ENCODE assay signal across 13 cellular contexts in the genomic region with DNA sequence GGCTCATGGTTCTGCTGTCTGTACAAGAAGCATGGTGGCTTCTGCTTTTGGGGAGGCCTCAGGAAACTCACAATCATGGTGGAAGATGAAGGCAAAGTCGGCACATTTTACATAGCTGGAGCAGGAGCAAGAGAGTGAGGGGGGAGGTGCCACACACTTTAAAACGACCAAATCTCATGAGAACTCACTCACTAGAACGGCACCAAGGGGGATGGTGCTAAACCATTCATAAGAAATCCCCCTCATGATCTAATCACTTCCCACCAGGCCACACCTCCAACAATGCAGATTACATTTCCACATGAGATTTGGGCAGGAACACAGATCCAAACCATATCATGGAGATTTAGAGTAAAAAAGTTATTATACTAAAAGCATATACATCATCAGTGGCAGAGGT. TPM values are rescaled to one million over a fixed set of nuclear protein-coding genes. Genes with fewer than 3 reads are reported as not detected.
DNase-seq lines count a peak whose midpoint lies in the region; ATAC-seq and TF ChIP-seq lines count a peak whose summit lies in the region.
"Had no signal": no experiment of that assay in that cellular context is flagged by ENCODE, and none has a peak within 500 bp of the region (broad histone marks: within the 10 kb centered on the region; RNA-seq: fewer than 3 reads in every experiment).

No MANE protein-coding gene starts in this region.

- CTCF ChIA-PET in PC-3 (lab: Charles Lee) (interaction anchor here (0.6 kb wide), 1 partner anchor 76 kb away, joined by 3 read pairs; no protein-coding TSS in a partner anchor), T-cell (lab: Charles Lee) (interaction anchor here (0.8 to 1.5 kb wide), 3 partner anchors 11 to 947 kb away, joined by 3 to 15 read pairs (median 4); a partner anchor contains a TSS)
- CTCF ChIA-PET in CD8-positive, alpha-beta T cell (lab: Charles Lee) = no interaction called here

- H4K20me1 ChIP-seq in PC-3 (ENCODE audit: low read length) = no peaks in the 10 kb centered on the region

- H3K27me3 ChIP-seq in PC-3 (ENCODE audit: low read length) = 0 out of 2 replicates have a peak, but pooled peaks cover 4% of the 10 kb centered on the region
- H3K27me3 ChIP-seq in HAP-1 (ENCODE audit: low read depth) = peaks cover 9% of the 10 kb centered on the region; the same call in 1 of the 2 replicates
- no peaks in the 10 kb centered on the region for H3K27me3 ChIP-seq in CD8-positive, alpha-beta T cell (ENCODE audit: insufficient read depth, low read length)

- no peaks in the 10 kb centered on the region for H3K36me3 Mint-ChIP-seq in natural killer cell treated with Interleukin-12 subunit alpha and Interleukin-12 subunit beta and Interleukin-15 and Interleukin-18, amount 100 ng/mL, for 72 hours
- H3K36me3 Mint-ChIP-seq in natural killer cell = no peaks in the 10 kb centered on the region
- no peaks in the 10 kb centered on the region for H3K36me3 Mint-ChIP-seq in CD8-positive, alpha-beta T cell
- H3K36me3 Mint-ChIP-seq in T-cell = no peaks in the 10 kb centered on the region

- intact Hi-C loops in natural killer cell (cut with micrococcal nuclease) = no loop called here
- intact Hi-C loops in PC-3 (cut with micrococcal nuclease) = no loop called here
- intact Hi-C loops in CD8-positive, alpha-beta T cell (cut with DNase I, micrococcal nuclease) = no loop called here

- H3K4me2 ChIP-seq in PC-3 (ENCODE audit: low read length) = no peak overlapping the region

- H2AFZ ChIP-seq in PC-3 (ENCODE audit: low read length) = peak overlapping the region; percentile 53; the same call in 1 of the 2 replicates

- H3K4me1 Mint-ChIP-seq in natural killer cell treated with Interleukin-12 subunit alpha and Interleukin-12 subunit beta and Interleukin-15 and Interleukin-18, amount 100 ng/mL, for 72 hours (ENCODE audit: low read depth in 2 of 2) = peaks cover 13 to 14% of the 10 kb centered on the region in 2 donors
- H3K4me1 Mint-ChIP-seq in natural killer cell = peaks cover 9 to 10% of the 10 kb centered on the region in 2 donors
- peaks cover 11% of the 10 kb centered on the region for H3K4me1 Mint-ChIP-seq in CD8-positive, alpha-beta T cell (ENCODE audit: low read depth)
- peaks cover 9 to 16% (median 10%) of the 10 kb centered on the region in 3 donors for H3K4me1 Mint-ChIP-seq in T-cell

- no peaks in the 10 kb centered on the region for H3K79me2 ChIP-seq in PC-3 (ENCODE audit: low read length)

- H3K9ac ChIP-seq in PC-3 (ENCODE audit: low read length) = no peak overlapping the region

- no peak overlapping the region for H3K27ac ChIP-seq in PC-3 (ENCODE audit: low read length)
- no peak overlapping the region for H3K27ac ChIP-seq in CD8-positive, alpha-beta T cell (ENCODE audit: low read depth, low read length)

- no peaks in the 10 kb centered on the region for H3K4me1 ChIP-seq in PC-3 (ENCODE audit: insufficient read depth, low read length)
- no peaks in the 10 kb centered on the region for H3K4me1 ChIP-seq in HAP-1
- H3K4me1 ChIP-seq in CD8-positive, alpha-beta T cell (ENCODE audit: insufficient read depth, low read length) = peaks cover 9% of the 10 kb centered on the region

- ATAC-seq in natural killer cell treated with Interleukin-12 subunit alpha and Interleukin-12 subunit beta and Interleukin-15 and Interleukin-18, amount 100 ng/mL, for 72 hours = peak; percentile 72 to 78
- ATAC-seq in natural killer cell = no peak
- ATAC-seq in HG02852 (IDR thresholded peaks at IDR 0.05; ENCODE audit: unreplicated experiment) = peak; percentile 27
- ATAC-seq in PC-3 = no peak
- ATAC-seq in CD8-positive, alpha-beta T cell = no peak
- no peak for ATAC-seq in T-cell (replicated peaks in 1 of 4)
- ATAC-seq: sciatic nerve had no signal

- H3K9me2 ChIP-seq in PC-3 (replicated peaks; ENCODE audit: low read length) = no peaks in the 10 kb centered on the region

- H3K4me3 Mint-ChIP-seq in natural killer cell treated with Interleukin-12 subunit alpha and Interleukin-12 subunit beta and Interleukin-15 and Interleukin-18, amount 100 ng/mL, for 72 hours = peak overlapping the region; percentile 56
- H3K4me3 Mint-ChIP-seq in natural killer cell = no peak overlapping the region
- no peak overlapping the region for H3K4me3 Mint-ChIP-seq in CD8-positive, alpha-beta T cell
- no peak overlapping the region for H3K4me3 Mint-ChIP-seq in T-cell

- H3F3A ChIP-seq in PC-3 (ENCODE audit: low read length, unreplicated experiment) = no peaks in the 10 kb centered on the region

- BruUV-seq in PC-3 (replicated peaks; lab: Mats Ljungman, UMichigan) = no TSS peak

- H3K4me3 ChIP-seq in PC-3 (ENCODE audit: low read length) (no peak overlapping the region), HAP-1 (no peak overlapping the region)
- no peak overlapping the region for H3K4me3 ChIP-seq in CD8-positive, alpha-beta T cell (ENCODE audit: low read depth, low read length)

- DNase-seq in natural killer cell treated with Interleukin-12 subunit alpha and Interleukin-12 subunit beta and Interleukin-15 and Interleukin-18, amount 100 ng/mL, for 72 hours (ENCODE audit: low spot score) = peak; percentile 60
- no peak for DNase-seq in natural killer cell
- no peak for DNase-seq in PC-3
- no peak for DNase-seq in HAP-1 (ENCODE audit: low spot score in 2 of 2)
- no peak for DNase-seq in CD8-positive, alpha-beta T cell
- no peak for DNase-seq in NCI-H748 treated with DMSO at 0.1 percent for 48 hours (lab: John Stamatoyannopoulos, UW)
- DNase-seq in T-cell = no peak
- DNase-seq: NCI-H446 treated with DMSO at 0.1 percent for 48 hours, T-helper 9 cell had no signal

- H3K36me3 ChIP-seq in PC-3 (ENCODE audit: low read depth, low read length) (no peaks in the 10 kb centered on the region), HAP-1 (replicated peaks) (no peaks in the 10 kb centered on the region)
- H3K36me3 ChIP-seq in CD8-positive, alpha-beta T cell (ENCODE audit: insufficient read depth, low read length) = no peaks in the 10 kb centered on the region

- H3K9me3 ChIP-seq in PC-3 (ENCODE audit: low read length) (no peaks in the 10 kb centered on the region), HAP-1 (no peaks in the 10 kb centered on the region)
- H3K9me3 ChIP-seq in CD8-positive, alpha-beta T cell (ENCODE audit: low read length) = no peaks in the 10 kb centered on the region

- peak overlapping the region; percentile 84 to 97 for H3K27ac Mint-ChIP-seq in natural killer cell treated with Interleukin-12 subunit alpha and Interleukin-12 subunit beta and Interleukin-15 and Interleukin-18, amount 100 ng/mL, for 72 hours
- H3K27ac Mint-ChIP-seq in natural killer cell = peak overlapping the region in 1 of 2 donors; percentile 41
- no peak overlapping the region for H3K27ac Mint-ChIP-seq in CD8-positive, alpha-beta T cell
- H3K27ac Mint-ChIP-seq in T-cell = peak overlapping the region in 1 of 2 donors; percentile 54

- H3K9me3 Mint-ChIP-seq in natural killer cell treated with Interleukin-12 subunit alpha and Interleukin-12 subunit beta and Interleukin-15 and Interleukin-18, amount 100 ng/mL, for 72 hours = no peaks in the 10 kb centered on the region
- no peaks in the 10 kb centered on the region for H3K9me3 Mint-ChIP-seq in natural killer cell
- H3K9me3 Mint-ChIP-seq in CD8-positive, alpha-beta T cell = no peaks in the 10 kb centered on the region
- no peaks in the 10 kb centered on the region for H3K9me3 Mint-ChIP-seq in T-cell

- peaks cover 23 to 29% of the 10 kb centered on the region in 2 donors for H3K27me3 Mint-ChIP-seq in natural killer cell treated with Interleukin-12 subunit alpha and Interleukin-12 subunit beta and Interleukin-15 and Interleukin-18, amount 100 ng/mL, for 72 hours
- H3K27me3 Mint-ChIP-seq in natural killer cell (ENCODE audit: low read depth in 2 of 2) (peaks cover 23 to 26% of the 10 kb centered on the region in 2 donors), T-cell (peaks cover 19 to 20% of the 10 kb centered on the region in 2 donors)
- peaks cover 10% of the 10 kb centered on the region for H3K27me3 Mint-ChIP-seq in CD8-positive, alpha-beta T cell (ENCODE audit: low read depth)

- TF ChIP-seq CTCF in natural killer cell (IDR thresholded peaks at IDR 0.05) = no peak
- no peak for TF ChIP-seq CTCF in PC-3 (conservative IDR thresholded peaks at IDR 0.05; ENCODE audit: low read depth, low read length)
- TF ChIP-seq CTCF in CD8-positive, alpha-beta T cell (IDR thresholded peaks at IDR 0.05) = no peak

- POLR2A ChIA-PET in PC-3 (lab: Charles Lee; ENCODE audit: unreplicated experiment) = no interaction called here
- POLR2A ChIA-PET in CD8-positive, alpha-beta T cell (lab: Charles Lee) = interaction anchor here (2.4 kb wide), 1 partner anchor 13 kb away, joined by 19 read pairs; a partner anchor contains a TSS
- POLR2A ChIA-PET in T-cell (lab: Charles Lee) = interaction anchor here in 1 of 2 donors (2.0 kb wide), 1 partner anchor 13 kb away, joined by 20 read pairs; a partner anchor contains a TSS

- in situ Hi-C loops in HAP-1 (cut with MboI; ENCODE audit: low sequenced_read_pairs) = no loop called here

RNA-seq across cellular contexts. Expression of a gene that starts 13.6 kb away (rescaled TPM):
- 10 to 100 TPM; 39.4 to 39.9 TPM for total RNA-seq in natural killer cell treated with Interleukin-12 subunit alpha and Interleukin-12 subunit beta and Interleukin-15 and Interleukin-18, amount 100 ng/mL, for 72 hours
- total RNA-seq in natural killer cell = 10 to 100 TPM; 67.3 to 76.2 (median 71.1) TPM
- total RNA-seq in PC-3 (2014; rRNA removed) = 57.8 and 71.5 TPM in 2 replicates
- 10 to 100 TPM; 75.2 to 77.9 TPM for total RNA-seq in CD8-positive, alpha-beta T cell
- total RNA-seq in T-cell = 10 to 100 TPM; 57.0 to 62.9 (median 58.2) TPM

RNA-seq across cellular contexts. Expression of a gene that starts 34.7 kb away (rescaled TPM):
- not detected for total RNA-seq in natural killer cell treated with Interleukin-12 subunit alpha and Interleukin-12 subunit beta and Interleukin-15 and Interleukin-18, amount 100 ng/mL, for 72 hours
- total RNA-seq in natural killer cell (not detected), PC-3 (2014; rRNA removed) (not detected in 2 replicates), T-cell (not detected)
- total RNA-seq in CD8-positive, alpha-beta T cell = not detected
- total RNA-seq: astrocyte, liver had no signal

Comparison
In these comparisons a context has a peak if more than half of its experiments do, and no peak if none do; other contexts are left out.
1. ATAC-seq: peak in natural killer cell treated with Interleukin-12 subunit alpha and Interleukin-12 subunit beta and Interleukin-15 and Interleukin-18, amount 100 ng/mL, for 72 hours (2 of 2) and HG02852 (single experiment); none in natural killer cell (0 of 3), PC-3 (single experiment), CD8-positive, alpha-beta T cell (single experiment) and T-cell (0 of 4).